26 cellular contexts compared by ENCODE assay signal in genomic region chr6:124470803-124471202, GRCh38.
"Had no signal": no experiment of that assay in that cellular context is flagged by ENCODE, and none has a peak within 500 bp of the region (broad histone marks: within the 10 kb centered on the region; RNA-seq: fewer than 3 reads in every experiment).

No MANE protein-coding gene starts in this region.

- H3K9me3 ChIP-seq: heart right ventricle, ovary, right lobe of liver, testis, transverse colon had no signal

- H3K27me3 ChIP-seq: brain microvascular endothelial cell, heart right ventricle, ovary, right lobe of liver, testis, transverse colon had no signal

- DNase-seq: activated CD4-positive, alpha-beta memory T cell treated with anti-CD3 and anti-CD28 coated beads, Interleukin-2, amount 10 ng/mL, durations not matched to agents 7 days and 5 days; activated CD4-positive, alpha-beta T cell treated with anti-CD3 and anti-CD28 coated beads for 1 hour; activated CD4-positive, alpha-beta T cell treated with anti-CD3 and anti-CD28 coated beads, Interleukin-2, amount 10 ng/mL, durations not matched to agents 7 days and 5 days; activated CD8-positive, alpha-beta memory T cell treated with anti-CD3 and anti-CD28 coated beads, Interleukin-2, amount 50 U/mL, for 48 hours; activated gamma-delta T cell; activated naive CD4-positive, alpha-beta T cell treated with anti-CD3 and anti-CD28 coated beads, Interleukin-2, amount 10 ng/mL, durations not matched to agents 7 days and 5 days; activated naive CD8-positive, alpha-beta T cell treated with anti-CD3 and anti-CD28 coated beads, Interleukin-2, amount 10 ng/mL, durations not matched to agents 7 days and 5 days; activated T-cell treated with anti-CD3 and anti-CD28 coated beads, Interleukin-2, amount 50 U/mL, for 24 hours; amniotic stem cell; brain microvascular endothelial cell; caudate nucleus; cortex of kidney; endodermal cell; foreskin fibroblast; heart right ventricle; naive thymus-derived CD4-positive, alpha-beta T cell; ovary; right lobe of liver; stimulated activated CD4-positive, alpha-beta T cell treated with anti-CD3 and anti-CD28 coated beads, Interleukin-12 subunit alpha, Interleukin-12 subunit beta, amount 100 ng/mL, for 4 hours; stimulated activated CD4-positive, alpha-beta T cell treated with anti-CD3 and anti-CD28 coated beads, Interleukin-4, amount 100 ng/mL, for 1 hour; stimulated activated naive CD8-positive, alpha-beta T cell treated with anti-CD3 and anti-CD28 coated beads, Interleukin-15, Interleukin-2, amounts not matched to agents 100 U/mL and 50 U/mL, for 24 hours; testis; transverse colon had no signal

- H3K4me1 ChIP-seq: heart right ventricle, right lobe of liver, testis, transverse colon had no signal

- H3K36me3 ChIP-seq: brain microvascular endothelial cell, heart right ventricle, ovary, right lobe of liver, transverse colon had no signal

- H3K4me3 ChIP-seq: heart right ventricle, ovary, right lobe of liver, skin epidermis, testis, transverse colon had no signal

- H3K27ac ChIP-seq: brain microvascular endothelial cell, heart right ventricle, ovary, right lobe of liver, skin epidermis, testis, transverse colon had no signal

- ATAC-seq: esophagus mucosa; heart right ventricle; naive thymus-derived CD4-positive, alpha-beta T cell; right lobe of liver; stimulated activated naive CD8-positive, alpha-beta T cell treated with anti-CD3 and anti-CD28 coated beads, Interleukin-15, Interleukin-2, amounts not matched to agents 100 U/mL and 50 U/mL, for 24 hours; WTC11 had no signal
